In genomic region chr9:121336705-121337104, GRCh38 we compare ENCODE assay signal across 14 cellular contexts.
"Had no signal": no experiment of that assay in that cellular context is flagged by ENCODE, and none has a peak within 500 bp of the region (broad histone marks: within the 10 kb centered on the region; RNA-seq: fewer than 3 reads in every experiment).

No MANE protein-coding gene starts in this region.

- H3K27me3 ChIP-seq: uterus had no signal

- H3K4me1 ChIP-seq: uterus had no signal

- H3K27me3 Mint-ChIP-seq: activated CD4-positive, alpha-beta T cell treated with anti-CD3 and anti-CD28 coated beads, Interleukin-2, amount 10 ng/mL, durations not matched to agents 7 days and 5 days; activated naive CD4-positive, alpha-beta T cell treated with anti-CD3 and anti-CD28 coated beads, Interleukin-2, amount 10 ng/mL, durations not matched to agents 7 days and 5 days; stimulated activated naive CD8-positive, alpha-beta T cell treated with anti-CD3 and anti-CD28 coated beads, Interleukin-15, Interleukin-2, amounts not matched to agents 100 ng/mL and 50 ng/mL, for 24 hours; T-helper 17 cell had no signal

- H3K4me3 ChIP-seq: uterus had no signal

- ATAC-seq: left colon, sciatic nerve, T-helper 17 cell had no signal

- H3K36me3 ChIP-seq: uterus had no signal

- H3K9me3 Mint-ChIP-seq: activated CD4-positive, alpha-beta T cell treated with anti-CD3 and anti-CD28 coated beads, Interleukin-2, amount 10 ng/mL, durations not matched to agents 7 days and 5 days; activated naive CD4-positive, alpha-beta T cell treated with anti-CD3 and anti-CD28 coated beads, Interleukin-2, amount 10 ng/mL, durations not matched to agents 7 days and 5 days; activated T-helper 2 cell treated with anti-CD3 and anti-CD28 coated beads, Interferon-gamma antibody, Interleukin-2, Interleukin-4, amounts not matched to agents 10 μg/mL and 5 μg/mL and 100 μg/mL, durations not matched to agents 14 hours and 24 hours and 36 hours; stimulated activated naive CD8-positive, alpha-beta T cell treated with anti-CD3 and anti-CD28 coated beads, Interleukin-15, Interleukin-2, amounts not matched to agents 100 ng/mL and 50 ng/mL, for 24 hours had no signal

- H3K27ac Mint-ChIP-seq: activated CD4-positive, alpha-beta T cell treated with anti-CD3 and anti-CD28 coated beads, Interleukin-2, amount 10 ng/mL, durations not matched to agents 7 days and 5 days; activated naive CD4-positive, alpha-beta T cell treated with anti-CD3 and anti-CD28 coated beads, Interleukin-2, amount 10 ng/mL, durations not matched to agents 7 days and 5 days; activated T-helper 2 cell treated with anti-CD3 and anti-CD28 coated beads, Interferon-gamma antibody, Interleukin-2, Interleukin-4, amounts not matched to agents 10 μg/mL and 5 μg/mL and 100 μg/mL, durations not matched to agents 14 hours and 24 hours and 36 hours; stimulated activated naive CD8-positive, alpha-beta T cell treated with anti-CD3 and anti-CD28 coated beads, Interleukin-15, Interleukin-2, amounts not matched to agents 100 ng/mL and 50 ng/mL, for 24 hours; T-helper 17 cell had no signal

- H3K4me3 Mint-ChIP-seq: activated CD4-positive, alpha-beta T cell treated with anti-CD3 and anti-CD28 coated beads, Interleukin-2, amount 10 ng/mL, durations not matched to agents 7 days and 5 days; activated naive CD4-positive, alpha-beta T cell treated with anti-CD3 and anti-CD28 coated beads, Interleukin-2, amount 10 ng/mL, durations not matched to agents 7 days and 5 days; stimulated activated naive CD8-positive, alpha-beta T cell treated with anti-CD3 and anti-CD28 coated beads, Interleukin-15, Interleukin-2, amounts not matched to agents 100 ng/mL and 50 ng/mL, for 24 hours; T-helper 17 cell had no signal

- H3K9me3 ChIP-seq: uterus had no signal

- DNase-seq: activated CD4-positive, alpha-beta T cell treated with anti-CD3 and anti-CD28 coated beads, Interleukin-2, amount 10 ng/mL, durations not matched to agents 7 days and 5 days; activated CD4-positive, CD25-positive, alpha-beta regulatory T cell; activated naive CD4-positive, alpha-beta T cell treated with anti-CD3 and anti-CD28 coated beads, Interleukin-2, amount 10 ng/mL, durations not matched to agents 7 days and 5 days; activated T-cell treated with anti-CD3 and anti-CD28 coated beads for 4 hours; foreskin melanocyte; hippocampal formation; left colon; stimulated activated CD4-positive, alpha-beta T cell treated with anti-CD3 and anti-CD28 coated beads, Interleukin-4, amount 100 ng/mL, for 1 hour; stimulated activated CD8-positive, alpha-beta memory T cell treated with anti-CD3 and anti-CD28 coated beads, Interleukin-4, amount 100 ng/mL, for 48 hours; T-helper 17 cell; uterus had no signal

- H3K4me1 Mint-ChIP-seq: activated CD4-positive, alpha-beta T cell treated with anti-CD3 and anti-CD28 coated beads, Interleukin-2, amount 10 ng/mL, durations not matched to agents 7 days and 5 days; activated naive CD4-positive, alpha-beta T cell treated with anti-CD3 and anti-CD28 coated beads, Interleukin-2, amount 10 ng/mL, durations not matched to agents 7 days and 5 days had no signal
